Comparison of ENCODE assay signal across 9 cellular contexts in genomic region chr7:96236198-96237039, GRCh38.
DNase-seq lines count a peak whose midpoint lies in the region; ATAC-seq and TF ChIP-seq lines count a peak whose summit lies in the region.
"Had no signal": no experiment of that assay in that cellular context is flagged by ENCODE, and none has a peak within 500 bp of the region (broad histone marks: within the 10 kb centered on the region; RNA-seq: fewer than 3 reads in every experiment).

No MANE protein-coding gene starts in this region.

- H3K4me3 Mint-ChIP-seq in effector memory CD8-positive, alpha-beta T cell, result no peak overlapping the region
- H3K4me3 Mint-ChIP-seq: stimulated activated naive CD8-positive, alpha-beta T cell treated with anti-CD3 and anti-CD28 coated beads, Interleukin-15, amount 100 ng/mL, for 72 hours had no signal

- no peaks in the 10 kb centered on the region for H3K9me3 Mint-ChIP-seq in effector memory CD8-positive, alpha-beta T cell

- TF ChIP-seq CTCF in fibroblast of mammary gland (conservative IDR thresholded peaks at IDR 0.05; ENCODE audit: control insufficient read depth, insufficient read depth, low read depth, low read length) (no peak), ovary (IDR thresholded peaks at IDR 0.05) (no peak)

- DNase-seq in ELR (ENCODE audit: low read depth) (peak; percentile 78), RKO (ENCODE audit: low spot score) (peak; percentile 29), fibroblast of mammary gland (ENCODE audit: low read depth) (peak; percentile 97), ovary (peak; percentile 79 to 85 (median 83)), NCI-H1092 (lab: John Stamatoyannopoulos, UW) (no peak), NCI-H1092 treated with DMSO at 0.1 percent for 48 hours (lab: John Stamatoyannopoulos, UW) (no peak), midbrain (lab: John Stamatoyannopoulos, UW) (no peak)
- no peak for DNase-seq in effector memory CD8-positive, alpha-beta T cell
- DNase-seq: stimulated activated naive CD8-positive, alpha-beta T cell treated with anti-CD3 and anti-CD28 coated beads, Interleukin-15, amount 100 ng/mL, for 72 hours had no signal

- no peak for ATAC-seq in effector memory CD8-positive, alpha-beta T cell (replicated peaks)
- ATAC-seq: stimulated activated naive CD8-positive, alpha-beta T cell treated with anti-CD3 and anti-CD28 coated beads, Interleukin-15, amount 100 ng/mL, for 72 hours had no signal

- no peak overlapping the region for H3K27ac Mint-ChIP-seq in effector memory CD8-positive, alpha-beta T cell

- H3K27ac ChIP-seq in ovary, result peak overlapping the region in 1 of 2 donors; percentile 80

- H3K36me3 Mint-ChIP-seq in effector memory CD8-positive, alpha-beta T cell (ENCODE audit: insufficient read depth), result no peaks in the 10 kb centered on the region

- no peak for TF ChIP-seq EP300 in ovary (IDR thresholded peaks at IDR 0.05)

- intact Hi-C loops in ovary (cut with DNase I), result no loop called here

- no peaks in the 10 kb centered on the region for H3K36me3 ChIP-seq in ovary

- WGBS in ovary, 3 donors, result 9 to 18% (median 11%) methylated on average over 5 of the region's 5 CpGs

- no peaks in the 10 kb centered on the region for H3K27me3 Mint-ChIP-seq in effector memory CD8-positive, alpha-beta T cell
- H3K27me3 Mint-ChIP-seq: stimulated activated naive CD8-positive, alpha-beta T cell treated with anti-CD3 and anti-CD28 coated beads, Interleukin-15, amount 100 ng/mL, for 72 hours had no signal

- TF ChIP-seq POLR2A in ovary (IDR thresholded peaks at IDR 0.05), result no peak

- H3K4me1 ChIP-seq in ovary (ENCODE audit: insufficient read depth), result peaks cover 21% of the 10 kb centered on the region

- peaks cover 0 to 5% of the 10 kb centered on the region in 2 donors for H3K4me1 Mint-ChIP-seq in effector memory CD8-positive, alpha-beta T cell (ENCODE audit: low read depth in 2 of 2)

- no peak overlapping the region for H3K4me3 ChIP-seq in fibroblast of mammary gland (ENCODE audit: control insufficient read depth, low read depth, low read length)
- H3K4me3 ChIP-seq in ovary, result no peak overlapping the region

- H3K27me3 ChIP-seq in ovary, result no peaks in the 10 kb centered on the region

- no peaks in the 10 kb centered on the region for H3K9me3 ChIP-seq in ovary

Comparison
In these comparisons a context has a peak if more than half of its experiments do, and no peak if none do; other contexts are left out.
1. DNase-seq: peak in ELR (single experiment), RKO (single experiment), fibroblast of mammary gland (single experiment) and ovary (5 of 5); none in NCI-H1092 (single experiment), effector memory CD8-positive, alpha-beta T cell (0 of 3), NCI-H1092 treated with DMSO at 0.1 percent for 48 hours (single experiment) and midbrain (single experiment).